In genomic region chr6:138258991-138259390, GRCh38 we compare ENCODE assay signal across 23 cellular contexts. TPM values are rescaled to one million over a fixed set of nuclear protein-coding genes. Genes with fewer than 3 reads are reported as not detected.
"Had no signal": no experiment of that assay in that cellular context is flagged by ENCODE, and none has a peak within 500 bp of the region (broad histone marks: within the 10 kb centered on the region; RNA-seq: fewer than 3 reads in every experiment).

No MANE protein-coding gene starts in this region.

- H3K27ac ChIP-seq: foreskin keratinocyte, right atrium auricular region, skin epidermis, tibial nerve had no signal

- H3K4me1 ChIP-seq: foreskin keratinocyte, right atrium auricular region, tibial nerve had no signal

- H3K9me3 ChIP-seq: right atrium auricular region, tibial nerve had no signal

- DNase-seq: activated CD4-positive, CD25-positive, alpha-beta regulatory T cell treated with anti-CD3 and anti-CD28 coated beads, Interleukin-2, amount 50 U/mL, for 72 hours; activated naive CD4-positive, alpha-beta T cell treated with Interleukin-2 at 50 U/mL for 16 hours; anterior cingulate cortex; effector memory CD4-positive, alpha-beta T cell; foreskin keratinocyte; glutamatergic neuron; hypothalamus; posterior cingulate gyrus; stimulated activated CD4-positive, alpha-beta T cell treated with anti-CD3 and anti-CD28 coated beads, Interleukin-15, amount 100 ng/mL, for 24 hours; stimulated activated CD4-positive, alpha-beta T cell treated with anti-CD3 and anti-CD28 coated beads, Interleukin-4, amount 100 ng/mL, for 1 hour; stimulated activated naive CD4-positive, alpha-beta T cell; substantia nigra; T-helper 9 cell had no signal

- H3K27me3 ChIP-seq: foreskin keratinocyte, right atrium auricular region, tibial nerve had no signal

- H3K4me3 ChIP-seq: right atrium auricular region, skin epidermis, tibial nerve had no signal

- ATAC-seq: activated T-helper 17 cell treated with anti-CD3 and anti-CD28 coated beads, Interleukin-2, amount 50 U/mL, for 72 hours; foreskin keratinocyte; natural killer cell treated with Interleukin-12 subunit alpha and Interleukin-12 subunit beta and Interleukin-15 and Interleukin-18, amount 100 ng/mL, for 72 hours had no signal

- H3K36me3 ChIP-seq: right atrium auricular region had no signal

RNA-seq across cellular contexts. Expression of gene PBOV1, which starts 40.7 kb away (rescaled TPM):
- total RNA-seq: activated CD8-positive, alpha-beta memory T cell treated with anti-CD3 and anti-CD28 coated beads for 36 hours; activated T-helper 17 cell treated with anti-CD3 and anti-CD28 coated beads, Interleukin-2, amount 50 U/mL, for 72 hours; cerebellum; foreskin keratinocyte; kidney epithelial cell; liver; mesenteric fat pad; natural killer cell treated with Interleukin-12 subunit alpha and Interleukin-12 subunit beta and Interleukin-15 and Interleukin-18, amount 100 ng/mL, for 72 hours; right atrium auricular region; tibial nerve had no signal
- polyA plus RNA-seq: foreskin keratinocyte, liver had no signal
